24 cellular contexts compared by ENCODE assay signal in the genomic region with DNA sequence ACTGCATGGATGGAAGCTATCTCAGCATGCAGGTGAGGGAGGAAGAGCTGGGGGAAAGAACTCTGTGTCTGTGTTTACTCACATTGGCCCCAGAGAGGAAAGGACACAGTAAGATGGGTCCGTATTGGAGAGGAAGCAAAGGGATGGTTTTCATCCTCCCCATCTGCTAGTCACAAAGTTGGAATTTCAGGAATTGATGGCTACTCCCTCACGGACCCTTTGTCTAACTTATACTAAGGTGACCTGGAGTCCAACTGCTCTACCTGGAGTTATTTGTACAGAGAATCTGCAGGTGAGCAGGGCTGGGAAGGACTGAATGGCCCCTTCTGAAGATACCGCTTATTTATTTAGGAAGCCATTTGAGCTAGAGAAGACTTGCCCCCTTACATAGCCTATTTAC. TPM values are rescaled to one million over a fixed set of nuclear protein-coding genes. Genes with fewer than 3 reads are reported as not detected.
A peak's percentile ranks its signal among the peaks of the same experiment; 100 is the strongest.
DNase-seq lines count a peak whose midpoint lies in the region; ATAC-seq, FAIRE-seq and TF ChIP-seq lines count a peak whose summit lies in the region.
"Had no signal": no experiment of that assay in that cellular context is flagged by ENCODE, and none has a peak within 500 bp of the region (broad histone marks: within the 10 kb centered on the region; RNA-seq: fewer than 3 reads in every experiment).

No MANE protein-coding gene starts in this region.

- no peak for ATAC-seq in PC-3
- ATAC-seq in stimulated activated naive CD8-positive, alpha-beta T cell treated with anti-CD3 and anti-CD28 coated beads, Interleukin-15, Interleukin-2, amounts not matched to agents 100 U/mL and 50 U/mL, for 24 hours = no peak
- ATAC-seq: GM12878, HCT116 had no signal

- intact Hi-C loops in left ventricle myocardium inferior (cut with micrococcal nuclease) = no loop called here
- intact Hi-C loops in PC-3 (cut with micrococcal nuclease) = no loop called here

- no peaks in the 10 kb centered on the region for H3K9me3 ChIP-seq in right atrium auricular region
- H3K9me3 ChIP-seq in left ventricle myocardium inferior (replicated peaks) = no peaks in the 10 kb centered on the region
- no peaks in the 10 kb centered on the region for H3K9me3 ChIP-seq in PC-3 (ENCODE audit: low read length)
- no peaks in the 10 kb centered on the region for H3K9me3 ChIP-seq in keratinocyte (ENCODE audit: control insufficient read depth, low read depth, low read length)

- no peaks in the 10 kb centered on the region for H4K20me1 ChIP-seq in PC-3 (ENCODE audit: low read length)
- no peaks in the 10 kb centered on the region for H4K20me1 ChIP-seq in keratinocyte (ENCODE audit: control insufficient read depth, extremely low read depth, insufficient read depth, low read length)

- H3K27ac ChIP-seq in right atrium auricular region (no peak overlapping the region), left ventricle myocardium inferior (replicated peaks) (no peak overlapping the region), PC-3 (ENCODE audit: low read length) (no peak overlapping the region), keratinocyte (ENCODE audit: control insufficient read depth, insufficient read depth, low read length) (no peak overlapping the region)
- H3K27ac ChIP-seq: SK-N-MC had no signal

- H3K79me2 ChIP-seq in PC-3 (ENCODE audit: low read length) (no peaks in the 10 kb centered on the region), keratinocyte (ENCODE audit: control insufficient read depth, insufficient read depth, low read length) (no peaks in the 10 kb centered on the region)

- no peaks in the 10 kb centered on the region for H3K9me2 ChIP-seq in PC-3 (replicated peaks; ENCODE audit: low read length)

- no peaks in the 10 kb centered on the region for H3K36me3 ChIP-seq in right atrium auricular region
- no peaks in the 10 kb centered on the region for H3K36me3 ChIP-seq in left ventricle myocardium inferior
- H3K36me3 ChIP-seq in PC-3 (ENCODE audit: low read depth, low read length) = 0 out of 2 replicates have a peak, but pooled peaks cover 4% of the 10 kb centered on the region
- H3K36me3 ChIP-seq in keratinocyte (ENCODE audit: control insufficient read depth in 2 of 2, extremely low read depth in 1 of 2, insufficient read depth in 2 of 2, low read length in 2 of 2) = peaks cover 0 to 3% of the 10 kb centered on the region in 2 experiments

- H3K9me1 ChIP-seq in keratinocyte (ENCODE audit: control insufficient read depth, extremely low read depth, insufficient read depth, low read length) = no peaks in the 10 kb centered on the region

- TF ChIP-seq CTCF in right atrium auricular region (IDR thresholded peaks at IDR 0.05) (no peak), left ventricle myocardium inferior (IDR thresholded peaks at IDR 0.05; ENCODE audit: borderline replicate concordance) (no peak), PC-3 (conservative IDR thresholded peaks at IDR 0.05; ENCODE audit: low read depth, low read length) (no peak), keratinocyte (optimal IDR thresholded peaks at IDR 0.05 in 1 of 3, IDR thresholded peaks at IDR 0.05 in 1 of 3, conservative IDR thresholded peaks at IDR 0.05 in 1 of 3; ENCODE audit: extremely low read depth in 1 of 3, insufficient read depth in 2 of 3, low read length in 3 of 3) (no peak)

- peak; percentile 44 for FAIRE-seq in keratinocyte (lab: Jason Lieb, UNC)
- FAIRE-seq: D721Med, GM12878, H1, RCC 7860 had no signal

- CTCF ChIA-PET in PC-3 (lab: Charles Lee) = no interaction called here

- no TSS peak for BruUV-seq in PC-3 (replicated peaks; lab: Mats Ljungman, UMichigan)

- no peaks in the 10 kb centered on the region for H3K27me3 ChIP-seq in right atrium auricular region
- H3K27me3 ChIP-seq in left ventricle myocardium inferior (ENCODE audit: low read depth) = no peaks in the 10 kb centered on the region
- H3K27me3 ChIP-seq in PC-3 (ENCODE audit: low read length) = no peaks in the 10 kb centered on the region
- no peaks in the 10 kb centered on the region for H3K27me3 ChIP-seq in keratinocyte (ENCODE audit: control insufficient read depth, extremely low read depth, insufficient read depth, low read length)

- H3F3A ChIP-seq in PC-3 (ENCODE audit: low read length, unreplicated experiment) = peaks cover 6% of the 10 kb centered on the region

- H2AFZ ChIP-seq in PC-3 (ENCODE audit: low read length) = no peak overlapping the region
- H2AFZ ChIP-seq in keratinocyte (ENCODE audit: control insufficient read depth, low read length) = no peak overlapping the region

- H3K4me3 ChIP-seq in right atrium auricular region (no peak overlapping the region), left ventricle myocardium inferior (no peak overlapping the region), PC-3 (ENCODE audit: low read length) (no peak overlapping the region), keratinocyte (ENCODE audit: control insufficient read depth in 2 of 3, extremely low read depth in 1 of 3, insufficient read depth in 2 of 3, low read depth in 1 of 3, low read length in 3 of 3) (no peak overlapping the region)
- H3K4me3 ChIP-seq: GM12878, SK-N-MC had no signal

- peak; percentile 9 for DNase-seq in right atrium auricular region (ENCODE audit: low spot score)
- no peak for DNase-seq in left ventricle myocardium inferior
- peak; percentile 66 for DNase-seq in PC-3
- no peak for DNase-seq in keratinocyte (ENCODE audit: low read depth, low spot score)
- peak; percentile 1 for DNase-seq in stimulated activated CD8-positive, alpha-beta memory T cell treated with anti-CD3 and anti-CD28 coated beads, Interleukin-4, amount 100 ng/mL, for 48 hours
- no peak for DNase-seq in NCI-H774 (lab: John Stamatoyannopoulos, UW)
- no peak for DNase-seq in stimulated activated CD4-positive, alpha-beta T cell treated with anti-CD3 and anti-CD28 coated beads, Interleukin-4, amount 100 ng/mL, for 1 hour
- no peak for DNase-seq in stimulated activated naive CD8-positive, alpha-beta T cell treated with anti-CD3 and anti-CD28 coated beads, Interleukin-15, Interleukin-2, amounts not matched to agents 100 U/mL and 50 U/mL, for 24 hours
- DNase-seq: 8988T, DMS53, GDM1, NCI-H1048, NCI-H1417, NCI-H1694, NCI-H2029 treated with DMSO at 0.1 percent for 48 hours, NCI-H2227 treated with DMSO at 0.1 percent for 48 hours, NCI-H526 treated with DMSO at 0.1 percent for 48 hours, SIG-M5 had no signal

- dilution Hi-C loops in keratinocyte (cut with MboI; ENCODE audit: extremely low pct_ligation_motif_present, low sequenced_read_pairs) = no loop called here

- H3K4me1 ChIP-seq in right atrium auricular region (peaks cover 0 to 21% of the 10 kb centered on the region in 2 donors), left ventricle myocardium inferior (peaks cover 26% of the 10 kb centered on the region), PC-3 (ENCODE audit: insufficient read depth, low read length) (peaks cover 42% of the 10 kb centered on the region), keratinocyte (ENCODE audit: control insufficient read depth, extremely low read depth, insufficient read depth, low read length) (peaks cover 42% of the 10 kb centered on the region)

- no peak overlapping the region for H3K9ac ChIP-seq in PC-3 (ENCODE audit: low read length)
- no peak overlapping the region for H3K9ac ChIP-seq in keratinocyte (ENCODE audit: control insufficient read depth, extremely low read depth, insufficient read depth, low read length)

- no peak overlapping the region for H3K4me2 ChIP-seq in PC-3 (ENCODE audit: low read length)
- H3K4me2 ChIP-seq in keratinocyte (ENCODE audit: control insufficient read depth, extremely low read depth, insufficient read depth, low read depth, low read length) = no peak overlapping the region

- POLR2A ChIA-PET in PC-3 (lab: Charles Lee; ENCODE audit: unreplicated experiment) = no interaction called here

RNA-seq across cellular contexts. Expression of a gene that starts 55.1 kb away (rescaled TPM):
- total RNA-seq in right atrium auricular region (1 to 10 TPM in 1 of 2 donors, under 1 TPM in 1; 0.44 to 1.2 TPM), left ventricle myocardium inferior (0.96 TPM), PC-3 (2014; rRNA removed) (4.9 and 5.7 TPM in 2 replicates)
- polyA plus RNA-seq in keratinocyte = 1.9 to 2.8 TPM (median 2.0 TPM) in 3 replicates
- 1.3 TPM for polyA plus RNA-seq in keratinocyte (2011; ENCODE audit: low read depth)
- polyA plus RNA-seq in keratinocyte (2011; cell fraction: cytosol; rRNA removed) = 1.1 and 1.2 TPM in 2 replicates
- polyA plus RNA-seq in keratinocyte (2011; cell fraction: nucleus; rRNA removed) = 4.5 and 5.3 TPM in 2 replicates
- polyA plus RNA-seq in keratinocyte (2012; ENCODE audit: low replicate concordance) = 1.2 and 2.1 TPM in 2 replicates
- 1.1 to 2.4 TPM (median 1.8 TPM) in 3 replicates for polyA minus RNA-seq in keratinocyte
- polyA minus RNA-seq in keratinocyte (2011; cell fraction: cytosol; rRNA and poly(A)+ RNA removed) = 1.2 TPM
- 1.2 and 2.2 TPM in 2 replicates for polyA minus RNA-seq in keratinocyte (2011; cell fraction: nucleus; rRNA and poly(A)+ RNA removed)
- total RNA-seq: GM12878 had no signal

Comparison
In these comparisons a context has a peak if more than half of its experiments do, and no peak if none do; other contexts are left out.
1. DNase-seq: peak in right atrium auricular region (single experiment), PC-3 (single experiment) and stimulated activated CD8-positive, alpha-beta memory T cell treated with anti-CD3 and anti-CD28 coated beads, Interleukin-4, amount 100 ng/mL, for 48 hours (single experiment); none in left ventricle myocardium inferior (single experiment), keratinocyte (single experiment), NCI-H774 (single experiment), stimulated activated CD4-positive, alpha-beta T cell treated with anti-CD3 and anti-CD28 coated beads, Interleukin-4, amount 100 ng/mL, for 1 hour (single experiment) and stimulated activated naive CD8-positive, alpha-beta T cell treated with anti-CD3 and anti-CD28 coated beads, Interleukin-15, Interleukin-2, amounts not matched to agents 100 U/mL and 50 U/mL, for 24 hours (single experiment).